Comparison of ENCODE assay signal across 8 cellular contexts in genomic region chr18:55477537-55478300, GRCh38.
DNase-seq lines count a peak whose midpoint lies in the region; ATAC-seq and TF ChIP-seq lines count a peak whose summit lies in the region.

No MANE protein-coding gene starts in this region.

- no peak for TF ChIP-seq CTCF in CD8-positive, alpha-beta T cell (IDR thresholded peaks at IDR 0.05)

- no peaks in the 10 kb centered on the region for H3K9me3 ChIP-seq in CD8-positive, alpha-beta T cell (ENCODE audit: low read length)

- CTCF ChIA-PET in CD8-positive, alpha-beta T cell (lab: Charles Lee), result no interaction called here
- CTCF ChIA-PET in T-cell (lab: Charles Lee), result no interaction called here

- no peaks in the 10 kb centered on the region for H3K36me3 ChIP-seq in CD8-positive, alpha-beta T cell (ENCODE audit: insufficient read depth, low read length)

- peak overlapping the region; percentile 95 for H3K4me3 Mint-ChIP-seq in CD8-positive, alpha-beta T cell
- H3K4me3 Mint-ChIP-seq in T-cell, result peak overlapping the region; percentile 84 to 88 (median 87)
- peak overlapping the region; percentile 72 to 78 for H3K4me3 Mint-ChIP-seq in effector memory CD8-positive, alpha-beta T cell

- H3K27me3 Mint-ChIP-seq in CD8-positive, alpha-beta T cell (ENCODE audit: low read depth), result no peaks in the 10 kb centered on the region
- no peaks in the 10 kb centered on the region for H3K27me3 Mint-ChIP-seq in T-cell
- H3K27me3 Mint-ChIP-seq in effector memory CD8-positive, alpha-beta T cell, result no peaks in the 10 kb centered on the region

- H3K27ac ChIP-seq in CD8-positive, alpha-beta T cell (ENCODE audit: low read depth, low read length), result peak overlapping the region; percentile 37

- no peaks in the 10 kb centered on the region for H3K9me3 Mint-ChIP-seq in CD8-positive, alpha-beta T cell
- H3K9me3 Mint-ChIP-seq in T-cell, result no peaks in the 10 kb centered on the region
- H3K9me3 Mint-ChIP-seq in effector memory CD8-positive, alpha-beta T cell, result no peaks in the 10 kb centered on the region

- peak overlapping the region; percentile 67 for H3K4me3 ChIP-seq in CD8-positive, alpha-beta T cell (ENCODE audit: low read depth, low read length)

- H3K36me3 Mint-ChIP-seq in CD8-positive, alpha-beta T cell, result peaks cover 2% of the 10 kb centered on the region
- no peaks in the 10 kb centered on the region for H3K36me3 Mint-ChIP-seq in T-cell
- peaks cover 3% of the 10 kb centered on the region for H3K36me3 Mint-ChIP-seq in effector memory CD8-positive, alpha-beta T cell (ENCODE audit: insufficient read depth)

- H3K4me1 ChIP-seq in CD8-positive, alpha-beta T cell (ENCODE audit: insufficient read depth, low read length), result no peaks in the 10 kb centered on the region

- intact Hi-C loops in CD8-positive, alpha-beta T cell (cut with DNase I, micrococcal nuclease), result no loop called here

- peaks cover 17% of the 10 kb centered on the region for H3K4me1 Mint-ChIP-seq in CD8-positive, alpha-beta T cell (ENCODE audit: low read depth)
- H3K4me1 Mint-ChIP-seq in T-cell, result peaks cover 23 to 28% (median 24%) of the 10 kb centered on the region in 3 donors
- H3K4me1 Mint-ChIP-seq in effector memory CD8-positive, alpha-beta T cell (ENCODE audit: low read depth in 2 of 2), result peaks cover 8 to 15% of the 10 kb centered on the region in 2 donors

- peak; percentile 68 for ATAC-seq in CD8-positive, alpha-beta T cell
- peak; percentile 80 for ATAC-seq in GM19324 (IDR thresholded peaks at IDR 0.05; ENCODE audit: low FRiP score, unreplicated experiment)
- peak; percentile 91 for ATAC-seq in HG03432 (IDR thresholded peaks at IDR 0.05; ENCODE audit: unreplicated experiment)
- peak; percentile 51 to 90 (median 71) for ATAC-seq in T-cell (replicated peaks in 1 of 4)
- ATAC-seq in effector memory CD8-positive, alpha-beta T cell (replicated peaks), result peak; percentile 72

- H3K27me3 ChIP-seq in CD8-positive, alpha-beta T cell (ENCODE audit: insufficient read depth, low read length), result no peaks in the 10 kb centered on the region

- H3K27ac Mint-ChIP-seq in CD8-positive, alpha-beta T cell, result peak overlapping the region; percentile 93
- H3K27ac Mint-ChIP-seq in T-cell, result peak overlapping the region; percentile 77 to 96
- H3K27ac Mint-ChIP-seq in effector memory CD8-positive, alpha-beta T cell, result peak overlapping the region; percentile 90 to 94

- POLR2A ChIA-PET in CD8-positive, alpha-beta T cell (lab: Charles Lee), result no interaction called here
- POLR2A ChIA-PET in T-cell (lab: Charles Lee), result no interaction called here

- DNase-seq in CD8-positive, alpha-beta T cell, result peak in 2 of 7 experiments; percentile 4 to 50
- DNase-seq in T-cell (peak in 9 of 34 experiments; percentile 0 to 27 (median 1)), myocyte (ENCODE audit: low read depth) (peak; percentile 46), ureter (ENCODE audit: low spot score) (no peak), NCI-H1930 (lab: John Stamatoyannopoulos, UW) (no peak)
- DNase-seq in effector memory CD8-positive, alpha-beta T cell, result no peak
